In the genomic region with DNA sequence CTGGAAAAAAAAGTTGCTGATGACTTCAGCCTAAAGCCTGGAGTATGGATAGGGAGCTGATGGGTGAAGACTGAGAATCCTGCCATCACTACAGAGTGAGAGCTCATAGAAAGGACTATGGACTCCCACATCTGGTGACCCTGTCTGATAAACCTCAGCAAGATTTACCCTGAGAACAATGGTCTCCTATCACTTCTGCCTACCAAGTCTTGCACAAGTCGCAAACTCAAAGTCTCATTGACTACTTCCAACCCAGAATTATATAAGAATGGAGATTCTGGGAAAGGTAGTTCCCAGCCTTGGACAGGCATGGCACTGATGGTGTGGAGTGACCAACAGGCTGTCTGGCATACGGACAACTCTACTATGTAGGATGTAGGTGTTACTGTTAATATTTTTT, we compare ENCODE assay signal across 1 cellular context.
A peak's percentile ranks its signal among the peaks of the same experiment; 100 is the strongest.
TF ChIP-seq lines count a peak whose summit lies in the region.

No MANE protein-coding gene starts in this region.

TF ChIP-seq in HepG2, 621 proteins besides CTCF, POLR2A, EP300 and RAD21 (continued from another document and continues in another):
- no peak for TF ChIP-seq FOSL1 (CRISPR knock-in tag; IDR thresholded peaks at IDR 0.05; ENCODE audit: borderline replicate concordance)
- TF ChIP-seq, protein P1, sequence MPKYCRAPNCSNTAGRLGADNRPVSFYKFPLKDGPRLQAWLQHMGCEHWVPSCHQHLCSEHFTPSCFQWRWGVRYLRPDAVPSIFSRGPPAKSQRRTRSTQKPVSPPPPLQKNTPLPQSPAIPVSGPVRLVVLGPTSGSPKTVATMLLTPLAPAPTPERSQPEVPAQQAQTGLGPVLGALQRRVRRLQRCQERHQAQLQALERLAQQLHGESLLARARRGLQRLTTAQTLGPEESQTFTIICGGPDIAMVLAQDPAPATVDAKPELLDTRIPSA (CRISPR knock-in tag; IDR thresholded peaks at IDR 0.05; ENCODE audit: borderline replicate concordance) = no peak
- TF ChIP-seq KLF16 (CRISPR knock-in tag; IDR thresholded peaks at IDR 0.05) = no peak
- 0 out of 2 replicates have a peak, but pooled peaks have one; percentile 43 for TF ChIP-seq KDM1A (CRISPR knock-in tag; IDR thresholded peaks at IDR 0.05)
- no peak for TF ChIP-seq ZNF850 (CRISPR knock-in tag; conservative IDR thresholded peaks at IDR 0.05)
- no peak for TF ChIP-seq TAF15 (IDR thresholded peaks at IDR 0.05; ENCODE audit: low read depth, low read length, poor library complexity, severe bottlenecking)
- no peak for TF ChIP-seq NFKB2 (CRISPR knock-in tag; IDR thresholded peaks at IDR 0.05; ENCODE audit: borderline replicate concordance)
- TF ChIP-seq ZNF3 (CRISPR knock-in tag; IDR thresholded peaks at IDR 0.05) = no peak
- TF ChIP-seq, protein P2, sequence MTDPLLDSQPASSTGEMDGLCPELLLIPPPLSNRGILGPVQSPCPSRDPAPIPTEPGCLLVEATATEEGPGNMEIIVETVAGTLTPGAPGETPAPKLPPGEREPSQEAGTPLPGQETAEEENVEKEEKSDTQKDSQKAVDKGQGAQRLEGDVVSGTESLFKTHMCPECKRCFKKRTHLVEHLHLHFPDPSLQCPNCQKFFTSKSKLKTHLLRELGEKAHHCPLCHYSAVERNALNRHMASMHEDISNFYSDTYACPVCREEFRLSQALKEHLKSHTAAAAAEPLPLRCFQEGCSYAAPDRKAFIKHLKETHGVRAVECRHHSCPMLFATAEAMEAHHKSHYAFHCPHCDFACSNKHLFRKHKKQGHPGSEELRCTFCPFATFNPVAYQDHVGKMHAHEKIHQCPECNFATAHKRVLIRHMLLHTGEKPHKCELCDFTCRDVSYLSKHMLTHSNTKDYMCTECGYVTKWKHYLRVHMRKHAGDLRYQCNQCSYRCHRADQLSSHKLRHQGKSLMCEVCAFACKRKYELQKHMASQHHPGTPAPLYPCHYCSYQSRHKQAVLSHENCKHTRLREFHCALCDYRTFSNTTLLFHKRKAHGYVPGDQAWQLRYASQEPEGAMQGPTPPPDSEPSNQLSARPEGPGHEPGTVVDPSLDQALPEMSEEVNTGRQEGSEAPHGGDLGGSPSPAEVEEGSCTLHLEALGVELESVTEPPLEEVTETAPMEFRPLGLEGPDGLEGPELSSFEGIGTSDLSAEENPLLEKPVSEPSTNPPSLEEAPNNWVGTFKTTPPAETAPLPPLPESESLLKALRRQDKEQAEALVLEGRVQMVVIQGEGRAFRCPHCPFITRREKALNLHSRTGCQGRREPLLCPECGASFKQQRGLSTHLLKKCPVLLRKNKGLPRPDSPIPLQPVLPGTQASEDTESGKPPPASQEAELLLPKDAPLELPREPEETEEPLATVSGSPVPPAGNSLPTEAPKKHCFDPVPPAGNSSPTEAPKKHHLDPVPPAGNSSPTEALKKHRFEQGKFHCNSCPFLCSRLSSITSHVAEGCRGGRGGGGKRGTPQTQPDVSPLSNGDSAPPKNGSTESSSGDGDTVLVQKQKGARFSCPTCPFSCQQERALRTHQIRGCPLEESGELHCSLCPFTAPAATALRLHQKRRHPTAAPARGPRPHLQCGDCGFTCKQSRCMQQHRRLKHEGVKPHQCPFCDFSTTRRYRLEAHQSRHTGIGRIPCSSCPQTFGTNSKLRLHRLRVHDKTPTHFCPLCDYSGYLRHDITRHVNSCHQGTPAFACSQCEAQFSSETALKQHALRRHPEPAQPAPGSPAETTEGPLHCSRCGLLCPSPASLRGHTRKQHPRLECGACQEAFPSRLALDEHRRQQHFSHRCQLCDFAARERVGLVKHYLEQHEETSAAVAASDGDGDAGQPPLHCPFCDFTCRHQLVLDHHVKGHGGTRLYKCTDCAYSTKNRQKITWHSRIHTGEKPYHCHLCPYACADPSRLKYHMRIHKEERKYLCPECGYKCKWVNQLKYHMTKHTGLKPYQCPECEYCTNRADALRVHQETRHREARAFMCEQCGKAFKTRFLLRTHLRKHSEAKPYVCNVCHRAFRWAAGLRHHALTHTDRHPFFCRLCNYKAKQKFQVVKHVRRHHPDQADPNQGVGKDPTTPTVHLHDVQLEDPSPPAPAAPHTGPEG (CRISPR knock-in tag; IDR thresholded peaks at IDR 0.05) = no peak
- no peak for TF ChIP-seq ZSCAN20 (CRISPR knock-in tag; IDR thresholded peaks at IDR 0.05; ENCODE audit: borderline replicate concordance)
- TF ChIP-seq ZFP62 (CRISPR knock-in tag; IDR thresholded peaks at IDR 0.05) = no peak
- TF ChIP-seq FOSL2 (CRISPR knock-in tag; IDR thresholded peaks at IDR 0.05) = no peak; the same call in 1 of the 2 replicates
- TF ChIP-seq SIN3A (IDR thresholded peaks at IDR 0.05; ENCODE audit: borderline replicate concordance, low read depth, low read length) = no peak
- TF ChIP-seq ZNF775 (CRISPR knock-in tag; IDR thresholded peaks at IDR 0.05; ENCODE audit: borderline replicate concordance) = no peak
- TF ChIP-seq, protein P3, sequence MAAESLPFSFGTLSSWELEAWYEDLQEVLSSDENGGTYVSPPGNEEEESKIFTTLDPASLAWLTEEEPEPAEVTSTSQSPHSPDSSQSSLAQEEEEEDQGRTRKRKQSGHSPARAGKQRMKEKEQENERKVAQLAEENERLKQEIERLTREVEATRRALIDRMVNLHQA (CRISPR knock-in tag; IDR thresholded peaks at IDR 0.05) = no peak
- TF ChIP-seq, protein P4, sequence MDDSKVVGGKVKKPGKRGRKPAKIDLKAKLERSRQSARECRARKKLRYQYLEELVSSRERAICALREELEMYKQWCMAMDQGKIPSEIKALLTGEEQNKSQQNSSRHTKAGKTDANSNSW (CRISPR knock-in tag; IDR thresholded peaks at IDR 0.05; ENCODE audit: borderline replicate concordance) = no peak
- no peak for TF ChIP-seq DMAP1 (CRISPR knock-in tag; IDR thresholded peaks at IDR 0.05)
- TF ChIP-seq ZNF670 (CRISPR knock-in tag; IDR thresholded peaks at IDR 0.05; ENCODE audit: borderline replicate concordance) = no peak
- TF ChIP-seq ZNF234 (CRISPR knock-in tag; conservative IDR thresholded peaks at IDR 0.05) = no peak
- TF ChIP-seq JDP2 (CRISPR knock-in tag; IDR thresholded peaks at IDR 0.05; ENCODE audit: borderline replicate concordance) = no peak
- TF ChIP-seq, protein P5, sequence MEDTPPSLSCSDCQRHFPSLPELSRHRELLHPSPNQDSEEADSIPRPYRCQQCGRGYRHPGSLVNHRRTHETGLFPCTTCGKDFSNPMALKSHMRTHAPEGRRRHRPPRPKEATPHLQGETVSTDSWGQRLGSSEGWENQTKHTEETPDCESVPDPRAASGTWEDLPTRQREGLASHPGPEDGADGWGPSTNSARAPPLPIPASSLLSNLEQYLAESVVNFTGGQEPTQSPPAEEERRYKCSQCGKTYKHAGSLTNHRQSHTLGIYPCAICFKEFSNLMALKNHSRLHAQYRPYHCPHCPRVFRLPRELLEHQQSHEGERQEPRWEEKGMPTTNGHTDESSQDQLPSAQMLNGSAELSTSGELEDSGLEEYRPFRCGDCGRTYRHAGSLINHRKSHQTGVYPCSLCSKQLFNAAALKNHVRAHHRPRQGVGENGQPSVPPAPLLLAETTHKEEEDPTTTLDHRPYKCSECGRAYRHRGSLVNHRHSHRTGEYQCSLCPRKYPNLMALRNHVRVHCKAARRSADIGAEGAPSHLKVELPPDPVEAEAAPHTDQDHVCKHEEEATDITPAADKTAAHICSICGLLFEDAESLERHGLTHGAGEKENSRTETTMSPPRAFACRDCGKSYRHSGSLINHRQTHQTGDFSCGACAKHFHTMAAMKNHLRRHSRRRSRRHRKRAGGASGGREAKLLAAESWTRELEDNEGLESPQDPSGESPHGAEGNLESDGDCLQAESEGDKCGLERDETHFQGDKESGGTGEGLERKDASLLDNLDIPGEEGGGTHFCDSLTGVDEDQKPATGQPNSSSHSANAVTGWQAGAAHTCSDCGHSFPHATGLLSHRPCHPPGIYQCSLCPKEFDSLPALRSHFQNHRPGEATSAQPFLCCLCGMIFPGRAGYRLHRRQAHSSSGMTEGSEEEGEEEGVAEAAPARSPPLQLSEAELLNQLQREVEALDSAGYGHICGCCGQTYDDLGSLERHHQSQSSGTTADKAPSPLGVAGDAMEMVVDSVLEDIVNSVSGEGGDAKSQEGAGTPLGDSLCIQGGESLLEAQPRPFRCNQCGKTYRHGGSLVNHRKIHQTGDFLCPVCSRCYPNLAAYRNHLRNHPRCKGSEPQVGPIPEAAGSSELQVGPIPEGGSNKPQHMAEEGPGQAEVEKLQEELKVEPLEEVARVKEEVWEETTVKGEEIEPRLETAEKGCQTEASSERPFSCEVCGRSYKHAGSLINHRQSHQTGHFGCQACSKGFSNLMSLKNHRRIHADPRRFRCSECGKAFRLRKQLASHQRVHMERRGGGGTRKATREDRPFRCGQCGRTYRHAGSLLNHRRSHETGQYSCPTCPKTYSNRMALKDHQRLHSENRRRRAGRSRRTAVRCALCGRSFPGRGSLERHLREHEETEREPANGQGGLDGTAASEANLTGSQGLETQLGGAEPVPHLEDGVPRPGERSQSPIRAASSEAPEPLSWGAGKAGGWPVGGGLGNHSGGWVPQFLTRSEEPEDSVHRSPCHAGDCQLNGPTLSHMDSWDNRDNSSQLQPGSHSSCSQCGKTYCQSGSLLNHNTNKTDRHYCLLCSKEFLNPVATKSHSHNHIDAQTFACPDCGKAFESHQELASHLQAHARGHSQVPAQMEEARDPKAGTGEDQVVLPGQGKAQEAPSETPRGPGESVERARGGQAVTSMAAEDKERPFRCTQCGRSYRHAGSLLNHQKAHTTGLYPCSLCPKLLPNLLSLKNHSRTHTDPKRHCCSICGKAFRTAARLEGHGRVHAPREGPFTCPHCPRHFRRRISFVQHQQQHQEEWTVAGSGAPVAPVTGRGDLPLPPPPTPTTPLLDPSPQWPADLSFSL (CRISPR knock-in tag; IDR thresholded peaks at IDR 0.05) = no peak
- TF ChIP-seq ZBTB8A (CRISPR knock-in tag; IDR thresholded peaks at IDR 0.05; ENCODE audit: borderline replicate concordance, low read depth) = no peak
- TF ChIP-seq ZNF253 (CRISPR knock-in tag; IDR thresholded peaks at IDR 0.05; ENCODE audit: borderline replicate concordance) = no peak
- TF ChIP-seq, protein P6, sequence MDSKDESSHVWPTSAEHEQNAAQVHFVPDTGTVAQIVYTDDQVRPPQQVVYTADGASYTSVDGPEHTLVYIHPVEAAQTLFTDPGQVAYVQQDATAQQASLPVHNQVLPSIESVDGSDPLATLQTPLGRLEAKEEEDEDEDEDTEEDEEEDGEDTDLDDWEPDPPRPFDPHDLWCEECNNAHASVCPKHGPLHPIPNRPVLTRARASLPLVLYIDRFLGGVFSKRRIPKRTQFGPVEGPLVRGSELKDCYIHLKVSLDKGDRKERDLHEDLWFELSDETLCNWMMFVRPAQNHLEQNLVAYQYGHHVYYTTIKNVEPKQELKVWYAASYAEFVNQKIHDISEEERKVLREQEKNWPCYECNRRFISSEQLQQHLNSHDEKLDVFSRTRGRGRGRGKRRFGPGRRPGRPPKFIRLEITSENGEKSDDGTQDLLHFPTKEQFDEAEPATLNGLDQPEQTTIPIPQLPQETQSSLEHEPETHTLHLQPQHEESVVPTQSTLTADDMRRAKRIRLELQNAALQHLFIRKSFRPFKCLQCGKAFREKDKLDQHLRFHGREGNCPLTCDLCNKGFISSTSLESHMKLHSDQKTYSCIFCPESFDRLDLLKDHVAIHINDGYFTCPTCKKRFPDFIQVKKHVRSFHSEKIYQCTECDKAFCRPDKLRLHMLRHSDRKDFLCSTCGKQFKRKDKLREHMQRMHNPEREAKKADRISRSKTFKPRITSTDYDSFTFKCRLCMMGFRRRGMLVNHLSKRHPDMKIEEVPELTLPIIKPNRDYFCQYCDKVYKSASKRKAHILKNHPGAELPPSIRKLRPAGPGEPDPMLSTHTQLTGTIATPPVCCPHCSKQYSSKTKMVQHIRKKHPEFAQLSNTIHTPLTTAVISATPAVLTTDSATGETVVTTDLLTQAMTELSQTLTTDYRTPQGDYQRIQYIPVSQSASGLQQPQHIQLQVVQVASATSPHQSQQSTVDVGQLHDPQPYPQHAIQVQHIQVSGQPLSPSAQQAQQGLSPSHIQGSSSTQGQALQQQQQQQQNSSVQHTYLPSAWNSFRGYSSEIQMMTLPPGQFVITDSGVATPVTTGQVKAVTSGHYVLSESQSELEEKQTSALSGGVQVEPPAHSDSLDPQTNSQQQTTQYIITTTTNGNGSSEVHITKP (CRISPR knock-in tag; IDR thresholded peaks at IDR 0.05; ENCODE audit: low read depth) = no peak
- no peak for TF ChIP-seq ZNF879 (CRISPR knock-in tag; IDR thresholded peaks at IDR 0.05)
- TF ChIP-seq ADNP (CRISPR knock-in tag; IDR thresholded peaks at IDR 0.05) = no peak
- TF ChIP-seq SAP130 (CRISPR knock-in tag; IDR thresholded peaks at IDR 0.05; ENCODE audit: low read depth) = peak; percentile 35; the same call in 1 of the 2 replicates
- TF ChIP-seq MTF2 (CRISPR knock-in tag; IDR thresholded peaks at IDR 0.05; ENCODE audit: borderline replicate concordance) = no peak
